8 cellular contexts compared by ENCODE assay signal in the genomic region with DNA sequence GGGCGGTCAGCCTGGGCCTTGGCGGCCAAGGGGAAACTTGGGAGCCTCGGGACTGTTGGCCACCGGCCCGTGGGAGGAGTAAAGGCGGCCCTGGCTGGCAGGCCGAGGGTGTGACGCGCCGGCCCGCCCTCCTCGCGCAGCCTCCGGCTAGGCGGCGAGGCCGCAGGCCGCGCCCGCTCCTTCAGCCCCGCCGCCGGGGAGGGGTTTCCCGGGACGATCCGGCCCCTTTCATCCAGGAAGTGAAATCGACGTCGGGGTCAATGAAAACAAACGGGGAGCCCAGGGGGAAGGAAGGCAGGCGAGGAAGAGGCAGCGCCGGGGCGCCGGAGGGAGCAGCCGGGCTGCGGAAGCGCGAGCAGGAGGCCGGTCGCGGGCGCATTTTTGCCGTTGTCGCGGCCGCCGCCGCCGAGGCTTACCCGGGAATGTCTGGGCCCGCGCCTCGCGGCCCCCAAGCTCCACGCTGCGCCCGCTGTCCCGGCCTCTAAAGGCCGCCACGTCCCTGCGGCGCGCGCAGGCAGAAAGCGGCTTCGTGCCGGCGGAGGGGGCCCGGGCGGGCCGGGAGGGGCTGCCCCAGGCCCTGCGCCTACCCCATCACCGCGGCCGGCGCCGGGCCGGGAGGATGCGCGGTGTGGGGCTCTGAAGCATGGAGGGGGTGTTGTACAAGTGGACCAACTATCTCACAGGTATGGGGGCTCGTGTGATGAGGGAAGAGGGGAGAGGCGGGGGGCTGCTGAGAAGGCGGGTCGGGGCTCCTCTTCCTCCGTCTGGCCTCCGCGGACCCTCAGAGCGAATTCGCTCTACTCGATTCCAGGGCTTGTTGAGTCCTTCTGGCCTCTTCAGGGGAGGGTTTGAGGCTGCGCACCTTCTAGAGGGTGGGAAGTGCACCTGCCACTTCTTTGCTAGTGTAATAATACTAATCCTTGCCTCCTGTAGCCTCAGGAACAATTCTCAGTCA. TPM values are rescaled to one million over a fixed set of nuclear protein-coding genes. Genes with fewer than 3 reads are reported as not detected.
DNase-seq lines count a peak whose midpoint lies in the region; ATAC-seq and TF ChIP-seq lines count a peak whose summit lies in the region.

A gene (plus strand): TSS at position 231 of the 955 bp plus-strand sequence. CDS start 413 bp downstream, at position 644.

- no peaks in the 10 kb centered on the region for H3K27me3 ChIP-seq in kidney epithelial cell (ENCODE audit: control insufficient read depth, insufficient read depth, low read length)

- peak; percentile 99 for DNase-seq in AG20443 (ENCODE audit: low spot score)
- DNase-seq in NCI-H446 treated with DMSO at 0.1 percent for 48 hours (lab: John Stamatoyannopoulos, UW), result peak; percentile 89
- DNase-seq in activated CD4-positive, alpha-beta T cell treated with anti-CD3 and anti-CD28 coated beads for 1 hour, result peak; percentile 54
- DNase-seq in cerebellar nuclear complex (lab: John Stamatoyannopoulos, UW), result peak; percentile 19 to 54
- peak; percentile 83 for DNase-seq in kidney epithelial cell (ENCODE audit: low read depth)
- DNase-seq in stimulated activated CD4-positive, alpha-beta T cell treated with anti-CD3 and anti-CD28 coated beads, Interleukin-15, amount 100 ng/mL, for 24 hours, result peak; percentile 89

- no peak for TF ChIP-seq CTCF in kidney epithelial cell (IDR thresholded peaks at IDR 0.05; ENCODE audit: insufficient read depth, low read length, poor library complexity, severe bottlenecking)

- peak within 1 kb of the TSS; percentile 71 for H3K4me3 ChIP-seq in kidney epithelial cell (ENCODE audit: low read depth, low read length)

- ATAC-seq in GM19035 (IDR thresholded peaks at IDR 0.05; ENCODE audit: unreplicated experiment) (peak; percentile 71), HG03342 (IDR thresholded peaks at IDR 0.05; ENCODE audit: unreplicated experiment) (peak; percentile 51)

- H3K36me3 ChIP-seq in kidney epithelial cell (ENCODE audit: control insufficient read depth, insufficient read depth, low read length), result no peaks in the 10 kb centered on the region

RNA-seq across cellular contexts. Expression of the gene that starts here (rescaled TPM):
- total RNA-seq in kidney epithelial cell, result 9.7 and 11.4 TPM in 2 replicates

Comparison
In these comparisons a context has a peak if more than half of its experiments do, and no peak if none do; other contexts are left out.
1. Peak in every context shown above with its lines: DNase-seq, ATAC-seq and H3K4me3 ChIP-seq.
2. DNase-seq: peak in every context shown above with its lines; median percentile 99 in AG20443; 89 in NCI-H446 treated with DMSO at 0.1 percent for 48 hours; 89 in stimulated activated CD4-positive, alpha-beta T cell treated with anti-CD3 and anti-CD28 coated beads, Interleukin-15, amount 100 ng/mL, for 24 hours; 83 in kidney epithelial cell; 54 in activated CD4-positive, alpha-beta T cell treated with anti-CD3 and anti-CD28 coated beads for 1 hour; 36 in cerebellar nuclear complex.